ENCODE assay signal across 8 cellular contexts in the genomic region with DNA sequence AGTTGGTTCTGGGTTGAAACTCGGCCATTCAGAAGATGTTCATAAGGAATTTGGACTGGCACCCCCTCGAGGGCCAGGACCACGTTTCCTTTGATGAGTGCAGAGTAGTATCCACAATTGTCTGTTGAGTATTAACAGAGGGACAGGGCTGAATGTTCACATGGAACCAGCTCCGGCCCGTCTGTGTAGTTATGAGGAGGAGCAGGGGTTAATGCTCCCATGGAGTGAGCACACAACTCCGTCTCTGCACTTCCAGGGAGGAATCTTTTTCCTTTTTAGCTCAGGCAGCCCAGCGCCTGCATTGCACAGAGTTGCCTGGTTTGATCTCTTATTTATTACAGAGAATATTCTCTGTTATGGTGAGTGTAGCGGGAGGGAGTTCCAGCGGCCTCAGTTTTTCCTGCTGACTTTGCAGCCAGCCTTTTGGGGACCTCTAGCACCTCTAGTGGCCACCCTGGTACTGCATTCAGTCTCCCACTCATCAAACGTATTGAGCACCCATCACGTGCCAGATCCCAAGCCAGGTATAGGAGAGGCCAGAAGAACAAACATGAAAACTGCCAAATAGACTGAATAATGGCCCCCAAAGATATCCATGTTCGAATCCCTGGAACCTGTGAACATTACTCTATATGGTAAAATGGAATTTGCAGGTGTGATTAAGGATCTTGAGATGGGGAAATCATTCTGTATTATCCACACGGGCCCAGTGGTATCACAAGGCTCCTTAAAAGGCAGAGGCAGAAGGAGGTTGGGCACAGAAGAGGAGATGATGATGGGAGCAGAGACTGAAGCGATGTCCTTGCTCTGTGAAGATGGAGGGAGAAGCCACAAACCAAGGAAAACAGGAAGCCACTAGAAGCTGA.
DNase-seq lines count a peak whose midpoint lies in the region; ATAC-seq and TF ChIP-seq lines count a peak whose summit lies in the region.

No MANE protein-coding gene starts in this region.

- no peak overlapping the region for H3K27ac Mint-ChIP-seq in brain
- no peak overlapping the region for H3K27ac Mint-ChIP-seq in immature natural killer cell

- peak; percentile 81 for TF ChIP-seq CTCF in GM10266 (IDR thresholded peaks at IDR 0.05; ENCODE audit: control insufficient read depth, insufficient read depth, low read depth, missing control alignments)
- peak; percentile 54 to 82 for TF ChIP-seq CTCF in brain (conservative IDR thresholded peaks at IDR 0.05)

- H3K4me1 Mint-ChIP-seq in brain (peaks cover 22% of the 10 kb centered on the region), immature natural killer cell (peaks cover 19 to 21% of the 10 kb centered on the region in 2 donors)

- no peak overlapping the region for H3K4me3 Mint-ChIP-seq in brain
- H3K4me3 Mint-ChIP-seq in immature natural killer cell: no peak overlapping the region

- DNase-seq in GM10266 (ENCODE audit: extremely low spot score) (peak; percentile 57), NCI-H1436 (lab: John Stamatoyannopoulos, UW) (peak; percentile 47), UCSD-AML1 (lab: John Stamatoyannopoulos, UW; ENCODE audit: unreplicated experiment) (peak; percentile 40), immature natural killer cell (peak; percentile 24 to 42 (median 33)), NK-92 (lab: John Stamatoyannopoulos, UW; ENCODE audit: unreplicated experiment) (no peak)
- peak; percentile 9 to 47 for DNase-seq in stimulated activated CD4-positive, alpha-beta T cell treated with anti-CD3 and anti-CD28 coated beads, Interleukin-1b, Interleukin-23, amount 100 ng/mL, for 1 hour (ENCODE audit: low read depth in 2 of 2)

- ATAC-seq in GM18870 (IDR thresholded peaks at IDR 0.05; ENCODE audit: unreplicated experiment): no peak

- H3K36me3 Mint-ChIP-seq in brain (no peaks in the 10 kb centered on the region), immature natural killer cell (no peaks in the 10 kb centered on the region)

- H3K9me3 Mint-ChIP-seq in brain (peaks cover 0 to 6% (median 1%) of the 10 kb centered on the region in 5 experiments), immature natural killer cell (no peaks in the 10 kb centered on the region)

- H3K27me3 Mint-ChIP-seq in brain (peaks cover 18% of the 10 kb centered on the region), immature natural killer cell (ENCODE audit: low read depth in 3 of 3) (peaks cover 0 to 14% (median 8%) of the 10 kb centered on the region in 3 donors)
